Comparison of ENCODE assay signal across 8 cellular contexts in genomic region chr16:50467559-50467942, GRCh38.
DNase-seq lines count a peak whose midpoint lies in the region; ATAC-seq and TF ChIP-seq lines count a peak whose summit lies in the region.
"Had no signal": no experiment of that assay in that cellular context is flagged by ENCODE, and none has a peak within 500 bp of the region (broad histone marks: within the 10 kb centered on the region; RNA-seq: fewer than 3 reads in every experiment).

No MANE protein-coding gene starts in this region.

- no peak for DNase-seq in GM12864 (ENCODE audit: low read depth)
- DNase-seq in IMR-90: no peak
- peak; percentile 67 for DNase-seq in retina
- no peak for DNase-seq in SW480 (ENCODE audit: low spot score)
- no peak for DNase-seq in left lobe of liver (ENCODE audit: low spot score)
- no peak for DNase-seq in T1000 (lab: John Stamatoyannopoulos, UW)
- DNase-seq: Kasumi-1 had no signal

- H2BK5ac ChIP-seq in IMR-90 (ENCODE audit: low read depth, low read length, poor library complexity, severe bottlenecking): no peak overlapping the region

- no peak overlapping the region for H4K91ac ChIP-seq in IMR-90 (ENCODE audit: insufficient read depth, low read depth, low read length)

- no peaks in the 10 kb centered on the region for H3K9me1 ChIP-seq in IMR-90 (ENCODE audit: insufficient read depth, low read length)

- H3K4me1 ChIP-seq in IMR-90 (ENCODE audit: control insufficient read depth, insufficient read depth, low read length) (0 out of 2 replicates have a peak, but pooled peaks cover 2% of the 10 kb centered on the region), gastroesophageal sphincter (peaks cover 0 to 15% (median 8%) of the 10 kb centered on the region in 3 donors)

- in situ Hi-C loops in IMR-90 (cut with MboI; ENCODE audit: low sequenced_read_pairs): no loop called here

- H3K4me3 ChIP-seq in GM12864 (ENCODE audit: low read depth, low read length) (peak overlapping the region; percentile 25), IMR-90 (ENCODE audit: insufficient read depth, low read depth, low read length) (no peak overlapping the region), gastroesophageal sphincter (peak overlapping the region; percentile 24 to 57)

- no peak overlapping the region for H3K9ac ChIP-seq in IMR-90 (ENCODE audit: low read depth, low read length)

- H3K9me3 ChIP-seq in IMR-90 (ENCODE audit: control insufficient read depth, insufficient read depth, low read length): no peaks in the 10 kb centered on the region
- H3K9me3 ChIP-seq in gastroesophageal sphincter: no peaks in the 10 kb centered on the region

- WGBS in IMR-90 (ENCODE audit: extremely low coverage in 2 of 2, insufficient read length in 1 of 2), 2 experiments: no CpG with 5 or more reads among the region's 13 CpGs
- 8 to 70% methylated on average over 5 of the region's 13 CpGs for WGBS in gastroesophageal sphincter (ENCODE audit: low coverage in 1 of 2), 2 donors

- TF ChIP-seq CTCF in GM12864 (IDR thresholded peaks at IDR 0.05; ENCODE audit: low read depth, low read length, missing control alignments): no peak
- TF ChIP-seq CTCF in IMR-90 (conservative IDR thresholded peaks at IDR 0.05; ENCODE audit: low read depth, low read length): no peak
- TF ChIP-seq CTCF in gastroesophageal sphincter (IDR thresholded peaks at IDR 0.05): no peak

- no peak overlapping the region for H2BK15ac ChIP-seq in IMR-90 (ENCODE audit: low read depth, low read length)

- H4K5ac ChIP-seq in IMR-90 (ENCODE audit: low read depth, low read length): no peak overlapping the region

- TF ChIP-seq EP300 in gastroesophageal sphincter (IDR thresholded peaks at IDR 0.05): no peak

- no peaks in the 10 kb centered on the region for H4K20me1 ChIP-seq in IMR-90 (ENCODE audit: insufficient read depth, low read length)

- H2AK9ac ChIP-seq in IMR-90 (replicated peaks; ENCODE audit: low read depth, low read length, poor library complexity): no peak overlapping the region

- TF ChIP-seq POLR2A in IMR-90 (IDR thresholded peaks at IDR 0.05; ENCODE audit: low read depth, low read length) (no peak), gastroesophageal sphincter (IDR thresholded peaks at IDR 0.05) (no peak)

- H3K18ac ChIP-seq in IMR-90 (ENCODE audit: low read depth, low read length): no peak overlapping the region

- H3K4me2 ChIP-seq in IMR-90 (ENCODE audit: low read depth, low read length): no peak overlapping the region

- H3K36me3 ChIP-seq in IMR-90 (ENCODE audit: control insufficient read depth, insufficient read depth, low read length) (no peaks in the 10 kb centered on the region), gastroesophageal sphincter (no peaks in the 10 kb centered on the region)

- H3K79me1 ChIP-seq in IMR-90 (ENCODE audit: low read depth in 1 of 2, low read length in 2 of 2): no peaks in the 10 kb centered on the region

- H2AFZ ChIP-seq in IMR-90 (replicated peaks; ENCODE audit: low read length, poor library complexity): peak overlapping the region; percentile 51

- intact Hi-C loops in IMR-90 (cut with micrococcal nuclease): no loop called here

- no peak overlapping the region for H2AK5ac ChIP-seq in IMR-90 (ENCODE audit: low read depth, low read length)

- H2BK120ac ChIP-seq in IMR-90 (ENCODE audit: low read depth, low read length): no peak overlapping the region

- ATAC-seq in IMR-90 (ENCODE audit: low read depth) (no peak), gastroesophageal sphincter (no peak), left lobe of liver (no peak)

- H3K4ac ChIP-seq in IMR-90 (ENCODE audit: low read depth, low read length): no peak overlapping the region

- no peak overlapping the region for H3K23ac ChIP-seq in IMR-90 (ENCODE audit: low read depth, low read length)

- H3K27ac ChIP-seq in IMR-90 (ENCODE audit: insufficient read depth, low read length) (no peak overlapping the region), gastroesophageal sphincter (peak overlapping the region in 2 of 4 donors; percentile 39 to 69)

- no peak overlapping the region for H4K8ac ChIP-seq in IMR-90 (ENCODE audit: low read depth in 2 of 2, low read length in 2 of 2)

- no peak overlapping the region for H2BK20ac ChIP-seq in IMR-90 (ENCODE audit: low read depth, low read length)

- H3K56ac ChIP-seq in IMR-90 (ENCODE audit: extremely low read depth, insufficient read depth, low read length): no peak overlapping the region

- no TSS peak for BruUV-seq in IMR-90 (replicated peaks; lab: Mats Ljungman, UMichigan)

- CTCF ChIA-PET in IMR-90 (lab: Yijun Ruan, JAX): no interaction called here

- TF ChIP-seq RAD21 in IMR-90 (IDR thresholded peaks at IDR 0.05; ENCODE audit: low read length): no peak

- POLR2A ChIA-PET in IMR-90 (lab: Charles Lee; ENCODE audit: unreplicated experiment): no interaction called here

- H3K14ac ChIP-seq in IMR-90 (replicated peaks; ENCODE audit: low read depth, low read length): no peak overlapping the region

- dilution Hi-C loops in IMR-90 (cut with HindIII; ENCODE audit: low sequenced_read_pairs, unreplicated experiment): no loop called here

- peaks cover 38% of the 10 kb centered on the region for H3K27me3 ChIP-seq in IMR-90 (ENCODE audit: control insufficient read depth, insufficient read depth, low read length)
- H3K27me3 ChIP-seq in gastroesophageal sphincter: peaks cover 23% of the 10 kb centered on the region

TF ChIP-seq in IMR-90, 13 proteins besides CTCF, POLR2A, EP300 and RAD21:
- TF ChIP-seq MAFK (IDR thresholded peaks at IDR 0.05; ENCODE audit: low read depth, low read length): no peak
- TF ChIP-seq RCOR1 (IDR thresholded peaks at IDR 0.05; ENCODE audit: insufficient replicate concordance, low read length): no peak
- no peak for TF ChIP-seq BHLHE40 (IDR thresholded peaks at IDR 0.05; ENCODE audit: low read depth, low read length)
- no peak for TF ChIP-seq MXI1 (IDR thresholded peaks at IDR 0.05; ENCODE audit: borderline replicate concordance, low read depth, low read length)
- TF ChIP-seq USF2 (IDR thresholded peaks at IDR 0.05; ENCODE audit: low read depth, low read length): no peak
- TF ChIP-seq NFE2L2 (IDR thresholded peaks at IDR 0.05; ENCODE audit: low read depth, low read length): no peak
- no peak for TF ChIP-seq CHD1 (IDR thresholded peaks at IDR 0.05; ENCODE audit: low read depth, low read length)
- TF ChIP-seq FOS (IDR thresholded peaks at IDR 0.05; ENCODE audit: low read depth, low read length): no peak
- TF ChIP-seq MAZ (IDR thresholded peaks at IDR 0.05; ENCODE audit: borderline replicate concordance, low read depth, low read length): no peak
- no peak for TF ChIP-seq ELK1 (IDR thresholded peaks at IDR 0.05; ENCODE audit: borderline replicate concordance, low read depth, low read length)
- no peak for TF ChIP-seq CEBPB (IDR thresholded peaks at IDR 0.05; ENCODE audit: low read depth, low read length)
- TF ChIP-seq SMC3 (IDR thresholded peaks at IDR 0.05; ENCODE audit: low read depth, low read length): no peak
- TF ChIP-seq RFX5 (IDR thresholded peaks at IDR 0.05; ENCODE audit: low read depth, low read length): no peak
